In the genomic region with DNA sequence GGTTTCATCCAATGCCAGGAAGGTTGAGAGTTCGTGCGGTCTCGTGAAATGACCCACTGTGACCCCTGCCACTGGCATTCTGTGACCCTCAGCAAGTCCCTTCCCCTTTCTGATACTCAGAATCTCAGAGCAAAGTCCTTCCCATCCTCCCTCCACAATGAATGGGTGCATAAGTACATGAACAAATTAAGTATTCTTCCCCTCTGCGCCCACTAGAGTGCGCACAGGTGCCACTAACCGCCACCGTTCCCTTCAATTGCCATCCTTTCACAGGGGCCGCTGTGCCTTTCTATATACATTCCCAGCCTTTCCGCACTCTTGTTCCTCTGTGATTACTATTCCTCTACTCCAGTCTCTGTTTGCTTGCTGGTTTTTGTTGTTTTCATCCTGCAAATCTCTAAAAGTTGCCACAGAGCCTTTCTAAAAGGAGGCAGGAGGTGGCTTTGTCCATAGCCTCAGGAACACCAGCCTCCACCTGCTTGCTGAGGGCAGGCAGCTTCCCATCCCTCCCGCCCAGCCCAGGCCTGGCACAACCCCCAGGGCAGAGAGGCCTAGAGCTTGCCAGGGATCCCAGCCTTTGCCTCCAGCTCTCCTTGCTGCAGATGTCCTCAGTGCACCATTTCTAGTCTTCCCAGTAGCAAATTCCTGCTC, we compare ENCODE assay signal across 8 cellular contexts. TPM values are rescaled to one million over a fixed set of nuclear protein-coding genes. Genes with fewer than 3 reads are reported as not detected.
DNase-seq lines count a peak whose midpoint lies in the region; ATAC-seq and TF ChIP-seq lines count a peak whose summit lies in the region.

No MANE protein-coding gene starts in this region.

- WGBS in lower leg skin, 2 donors = 6 to 10% methylated on average over 10 of the region's 10 CpGs

- intact Hi-C loops in lower leg skin (cut with DNase I; ENCODE audit: low total_unique reads) = no loop called here

- no peak overlapping the region for H3K4me3 ChIP-seq in lower leg skin (ENCODE audit: low read depth, poor library complexity, severe bottlenecking)

- ATAC-seq in HG02870 (IDR thresholded peaks at IDR 0.05; ENCODE audit: unreplicated experiment) = peak; percentile 48
- ATAC-seq in GM21515 (IDR thresholded peaks at IDR 0.05; ENCODE audit: unreplicated experiment) = no peak

- DNase-seq in COLO829 (ENCODE audit: low spot score) = peak; percentile 85
- DNase-seq in NCI-H524 (lab: John Stamatoyannopoulos, UW) = peak; percentile 74 to 78
- DNase-seq in activated CD4-positive, alpha-beta T cell treated with anti-CD3 and anti-CD28 coated beads for 4 hours = peak; percentile 58 to 69
- DNase-seq in dermis blood vessel endothelial cell = peak; percentile 87
- DNase-seq in lower leg skin (ENCODE audit: low spot score in 2 of 2) = peak; percentile 65 to 83
- peak; percentile 53 for DNase-seq in stimulated activated CD8-positive, alpha-beta memory T cell treated with anti-CD3 and anti-CD28 coated beads, Interleukin-12 subunit alpha, Interleukin-12 subunit beta, amount 100 ng/mL, for 1 hour (ENCODE audit: low read depth)

- no peak for TF ChIP-seq POLR2A in lower leg skin (IDR thresholded peaks at IDR 0.05)

- TF ChIP-seq CTCF in lower leg skin (IDR thresholded peaks at IDR 0.05) = peak in 1 of 3 donors; percentile 44

RNA-seq across cellular contexts. Expression of a gene that starts 6.7 kb away (rescaled TPM):
- total RNA-seq in dermis blood vessel endothelial cell = 191 and 282 TPM in 2 replicates
- 10 to 100 TPM; 65.4 to 95.5 (median 79.0) TPM for total RNA-seq in lower leg skin

RNA-seq across cellular contexts. Expression of a gene that starts 43.3 kb away (rescaled TPM):
- total RNA-seq in dermis blood vessel endothelial cell (not detected in 2 replicates), lower leg skin (not detected)
